Comparison of ENCODE assay signal across 8 cellular contexts in genomic region chr12:131828671-131829350, GRCh38. TPM values are rescaled to one million over a fixed set of nuclear protein-coding genes. Genes with fewer than 3 reads are reported as not detected.
A peak's percentile ranks its signal among the peaks of the same experiment; 100 is the strongest.
DNase-seq lines count a peak whose midpoint lies in the region; ATAC-seq and TF ChIP-seq lines count a peak whose summit lies in the region.

No MANE protein-coding gene starts in this region.

- H3K27ac ChIP-seq in heart left ventricle (peak overlapping the region in 4 of 12 donors; percentile 7 to 36 (median 16)), gastrocnemius medialis (no peak overlapping the region)

- H3K4me3 ChIP-seq in heart left ventricle: peak overlapping the region; percentile 15 to 67 (median 55)
- H3K4me3 ChIP-seq in gastrocnemius medialis: peak overlapping the region; percentile 40 to 54 (median 51)

- H3K9me3 ChIP-seq in heart left ventricle (no peaks in the 10 kb centered on the region), gastrocnemius medialis (no peaks in the 10 kb centered on the region)

- no peaks in the 10 kb centered on the region for H3K9me3 Mint-ChIP-seq in activated CD8-positive, alpha-beta T cell treated with anti-CD3 and anti-CD28 coated beads for 36 hours

- TF ChIP-seq CTCF in activated CD8-positive, alpha-beta T cell treated with anti-CD3 and anti-CD28 coated beads for 36 hours (IDR thresholded peaks at IDR 0.05): no peak
- no peak for TF ChIP-seq CTCF in heart left ventricle (IDR thresholded peaks at IDR 0.05)
- TF ChIP-seq CTCF in gastrocnemius medialis (IDR thresholded peaks at IDR 0.05 in 4 of 5, conservative IDR thresholded peaks at IDR 0.05 in 1 of 5): no peak

- H3K4me1 ChIP-seq in heart left ventricle: peaks cover 0 to 46% (median 19%) of the 10 kb centered on the region in 12 donors
- peaks cover 11 to 33% of the 10 kb centered on the region in 2 donors for H3K4me1 ChIP-seq in gastrocnemius medialis

- intact Hi-C loops in activated CD8-positive, alpha-beta T cell treated with anti-CD3 and anti-CD28 coated beads for 36 hours (cut with micrococcal nuclease): no loop called here
- intact Hi-C loops in heart left ventricle (cut with DNase I) (loop anchor here in 3 of 10 donors (10.0 kb wide), 3 partner anchors 214 to 914 kb away; no protein-coding TSS in a partner anchor), gastrocnemius medialis (cut with DNase I; ENCODE audit: low total_unique reads) (no loop called here)

- peak; percentile 68 for DNase-seq in activated CD8-positive, alpha-beta memory T cell treated with anti-CD3 and anti-CD28 coated beads for 24 hours
- DNase-seq in activated CD8-positive, alpha-beta memory T cell treated with anti-CD3 and anti-CD28 coated beads, Interleukin-2, amount 50 U/mL, for 4 hours: no peak
- no peak for DNase-seq in activated CD8-positive, alpha-beta T cell treated with anti-CD3 and anti-CD28 coated beads for 36 hours
- peak in 1 of 5 donors; percentile 23 for DNase-seq in heart left ventricle
- no peak for DNase-seq in gastrocnemius medialis
- DNase-seq in G401 (ENCODE audit: low spot score): no peak
- no peak for DNase-seq in DMS79 treated with DMSO at 0.1 percent for 48 hours (lab: John Stamatoyannopoulos, UW)

- WGBS in heart left ventricle, 4 donors: 1 to 2% (median 1%) methylated on average over 32 to 64 of the region's 64 CpGs

- in situ Hi-C loops in gastrocnemius medialis (cut with MboI; ENCODE audit: low sequenced_read_pairs in 4 of 4) (loop anchor here in 1 of 4 donors (25.0 kb wide), 1 partner anchor 217 kb away; no protein-coding TSS in a partner anchor), G401 (cut with HindIII; ENCODE audit: low sequenced_read_pairs) (no loop called here)

- peaks cover 13% of the 10 kb centered on the region for H3K4me1 Mint-ChIP-seq in activated CD8-positive, alpha-beta T cell treated with anti-CD3 and anti-CD28 coated beads for 36 hours (ENCODE audit: low read depth)

- peaks cover 47% of the 10 kb centered on the region for H3K27me3 Mint-ChIP-seq in activated CD8-positive, alpha-beta T cell treated with anti-CD3 and anti-CD28 coated beads for 36 hours

- peak; percentile 20 for ATAC-seq in activated CD8-positive, alpha-beta T cell treated with anti-CD3 and anti-CD28 coated beads for 36 hours
- ATAC-seq in heart left ventricle (peak in 2 of 4 donors; percentile 12 to 16), gastrocnemius medialis (no peak), HG02870 (IDR thresholded peaks at IDR 0.05; ENCODE audit: unreplicated experiment) (no peak)

- CTCF ChIA-PET in activated CD8-positive, alpha-beta T cell treated with anti-CD3 and anti-CD28 coated beads for 36 hours (lab: Charles Lee): interaction anchor here (1.2 to 2.5 kb wide), 2 partner anchors 74 to 219 kb away, joined by 3 to 5 read pairs; no protein-coding TSS in a partner anchor

- H3K36me3 ChIP-seq in heart left ventricle (no peaks in the 10 kb centered on the region), gastrocnemius medialis (no peaks in the 10 kb centered on the region)

- POLR2A ChIA-PET in activated CD8-positive, alpha-beta T cell treated with anti-CD3 and anti-CD28 coated beads for 36 hours (lab: Charles Lee): interaction anchor here (0.6 to 0.7 kb wide), 2 partner anchors 48 to 724 kb away, joined by 3 read pairs; no protein-coding TSS in a partner anchor

- H3K27me3 ChIP-seq in heart left ventricle (peaks cover 6 to 67% (median 39%) of the 10 kb centered on the region in 9 donors), gastrocnemius medialis (peaks cover 43 to 61% (median 59%) of the 10 kb centered on the region in 3 donors)

- no peak overlapping the region for H3K27ac Mint-ChIP-seq in activated CD8-positive, alpha-beta T cell treated with anti-CD3 and anti-CD28 coated beads for 36 hours

- no peak for TF ChIP-seq POLR2A in heart left ventricle (IDR thresholded peaks at IDR 0.05)
- no peak for TF ChIP-seq POLR2A in gastrocnemius medialis (IDR thresholded peaks at IDR 0.05)

- no peaks in the 10 kb centered on the region for H3K36me3 Mint-ChIP-seq in activated CD8-positive, alpha-beta T cell treated with anti-CD3 and anti-CD28 coated beads for 36 hours (ENCODE audit: low read depth)

- H3K4me3 Mint-ChIP-seq in activated CD8-positive, alpha-beta T cell treated with anti-CD3 and anti-CD28 coated beads for 36 hours: peak overlapping the region; percentile 53

RNA-seq across cellular contexts. Expression of gene MMP17, which starts 0.6 kb away (rescaled TPM):
- total RNA-seq in activated CD8-positive, alpha-beta T cell treated with anti-CD3 and anti-CD28 coated beads for 36 hours: under 1 TPM in 1 of 2 experiments, not detected in 1; 0.60 TPM
- total RNA-seq in heart left ventricle (1 to 10 TPM in 6 of 9 donors, under 1 TPM in 3; 0.28 to 2.1 (median 1.2) TPM), gastrocnemius medialis (1 to 10 TPM in 2 of 4 donors, under 1 TPM in 1, not detected in 1; 0.75 to 1.6 (median 1.4) TPM)
- 1 to 10 TPM; 1.5 to 2.0 TPM for polyA plus RNA-seq in heart left ventricle
- 2.0 and 3.4 TPM in 2 replicates for total RNA-seq in G401 (2014; rRNA removed; shearing (Covaris generic))
